Comparison of ENCODE assay signal across 28 cellular contexts in genomic region chr4:141731481-141731880, GRCh38.
DNase-seq lines count a peak whose midpoint lies in the region; ATAC-seq, FAIRE-seq and TF ChIP-seq lines count a peak whose summit lies in the region.
"Had no signal": no experiment of that assay in that cellular context is flagged by ENCODE, and none has a peak within 500 bp of the region (broad histone marks: within the 10 kb centered on the region; RNA-seq: fewer than 3 reads in every experiment).

No MANE protein-coding gene starts in this region.

- no peaks in the 10 kb centered on the region for H3K36me3 ChIP-seq in bronchial epithelial cell (ENCODE audit: control insufficient read depth, insufficient read depth, low read length)

- ATAC-seq in HG03457 (IDR thresholded peaks at IDR 0.05; ENCODE audit: unreplicated experiment) (no peak), HG03439 (IDR thresholded peaks at IDR 0.05; ENCODE audit: unreplicated experiment) (no peak), GM21381 (IDR thresholded peaks at IDR 0.05; ENCODE audit: unreplicated experiment) (no peak)
- ATAC-seq: effector memory CD8-positive, alpha-beta T cell; natural killer cell; psoas muscle had no signal

- no peaks in the 10 kb centered on the region for H3K27me3 ChIP-seq in bronchial epithelial cell (ENCODE audit: control insufficient read depth, insufficient read depth, low read length)
- H3K27me3 ChIP-seq: upper lobe of left lung had no signal

- H3K4me3 ChIP-seq in bronchial epithelial cell (ENCODE audit: low read depth, low read length), result no peak overlapping the region
- H3K4me3 ChIP-seq: lung, psoas muscle, skin epidermis, upper lobe of left lung had no signal

- FAIRE-seq in bronchial epithelial cell (lab: Jason Lieb, UNC), result no peak

- peak; percentile 55 for DNase-seq in EH (ENCODE audit: low read depth)
- DNase-seq in NCI-H226, result peak; percentile 60
- peak; percentile 28 for DNase-seq in bronchial epithelial cell (ENCODE audit: low read depth)
- peak; percentile 3 for DNase-seq in kidney glomerular epithelial cell (lab: John Stamatoyannopoulos, UW)
- no peak for DNase-seq in NCI-H1048 (lab: John Stamatoyannopoulos, UW)
- DNase-seq: 8988T; activated B cell treated with CpG ODN at 0.5 μM for 24 hours; activated CD4-positive, alpha-beta T cell treated with anti-CD3 and anti-CD28 coated beads, Interleukin-2, amount 50 U/mL, for 1 hour; activated gamma-delta T cell; activated naive CD8-positive, alpha-beta T cell treated with anti-CD3 and anti-CD28 coated beads for 36 hours; activated T-cell treated with anti-CD3 and anti-CD28 coated beads, Interleukin-2, amount 50 U/mL, for 24 hours; aorta; Caco-2; DMS53; effector memory CD8-positive, alpha-beta T cell; GF-D8; natural killer cell; NCI-H82; occipital lobe; psoas muscle; stimulated activated naive CD4-positive, alpha-beta T cell; T-helper 1 cell; upper lobe of left lung had no signal

- TF ChIP-seq CTCF in bronchial epithelial cell (IDR thresholded peaks at IDR 0.05; ENCODE audit: insufficient read depth, low read length, severe bottlenecking), result no peak
